Comparison of ENCODE assay signal across 1 cellular context in the genomic region with DNA sequence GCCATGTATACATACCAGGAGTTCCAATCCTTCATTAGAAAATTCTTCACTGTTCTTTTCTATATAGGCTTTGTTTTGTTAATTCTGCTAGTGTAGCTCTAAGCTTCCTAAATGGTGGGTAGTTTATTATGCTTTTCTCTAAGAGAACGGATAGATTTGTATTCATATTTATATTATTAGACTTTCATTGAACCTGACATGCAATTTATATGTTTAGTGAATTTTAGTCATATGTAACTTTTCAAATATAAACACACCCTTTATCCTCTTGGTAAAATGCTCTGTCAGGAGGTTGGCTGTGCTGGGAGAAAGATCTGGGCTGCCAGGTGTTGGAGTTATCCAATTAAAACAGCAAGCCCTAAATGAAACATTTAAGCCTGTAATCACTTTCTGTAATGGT.
TF ChIP-seq lines count a peak whose summit lies in the region.

No MANE protein-coding gene starts in this region.

TF ChIP-seq in H1, 55 proteins besides CTCF, POLR2A, EP300 and RAD21:
- TF ChIP-seq TAF7 (optimal IDR thresholded peaks at IDR 0.05; ENCODE audit: borderline replicate concordance, low read depth, low read length) (no peak), HDAC6 (IDR thresholded peaks at IDR 0.05; ENCODE audit: low read depth, low read length) (no peak), ZNF274 (IDR thresholded peaks at IDR 0.05; ENCODE audit: borderline replicate concordance, extremely low read depth, low read length) (no peak), POLR2AphosphoS5 (IDR thresholded peaks at IDR 0.05; ENCODE audit: low read depth, low read length) (no peak), GABPA (IDR thresholded peaks at IDR 0.05; ENCODE audit: borderline replicate concordance, insufficient read depth, low read length) (no peak), RFX5 (IDR thresholded peaks at IDR 0.05; ENCODE audit: borderline replicate concordance, low read depth, low read length) (no peak), KDM1A (IDR thresholded peaks at IDR 0.05; ENCODE audit: borderline replicate concordance, low read length) (no peak), CHD2 (IDR thresholded peaks at IDR 0.05; ENCODE audit: low read length) (no peak), SP2 (IDR thresholded peaks at IDR 0.05; ENCODE audit: low read length) (no peak), EGR1 (IDR thresholded peaks at IDR 0.05; ENCODE audit: borderline replicate concordance, low read depth, low read length) (no peak), CBX8 (IDR thresholded peaks at IDR 0.05; ENCODE audit: borderline replicate concordance, low read depth, low read length) (no peak), CBX5 (IDR thresholded peaks at IDR 0.05; ENCODE audit: low read depth, low read length) (no peak), TBP (IDR thresholded peaks at IDR 0.05; ENCODE audit: low read depth, low read length) (no peak), CHD1 (IDR thresholded peaks at IDR 0.05; ENCODE audit: low read depth, low read length) (no peak), RXRA (IDR thresholded peaks at IDR 0.05; ENCODE audit: insufficient read depth, low read depth, low read length) (no peak), NANOG (IDR thresholded peaks at IDR 0.05; ENCODE audit: insufficient read depth, low read depth, low read length, poor library complexity, severe bottlenecking) (no peak), SP4 (IDR thresholded peaks at IDR 0.05; ENCODE audit: low read length) (no peak), KDM4A (IDR thresholded peaks at IDR 0.05; ENCODE audit: low read depth, low read length, severe bottlenecking) (no peak)
- TF ChIP-seq, protein P1, sequence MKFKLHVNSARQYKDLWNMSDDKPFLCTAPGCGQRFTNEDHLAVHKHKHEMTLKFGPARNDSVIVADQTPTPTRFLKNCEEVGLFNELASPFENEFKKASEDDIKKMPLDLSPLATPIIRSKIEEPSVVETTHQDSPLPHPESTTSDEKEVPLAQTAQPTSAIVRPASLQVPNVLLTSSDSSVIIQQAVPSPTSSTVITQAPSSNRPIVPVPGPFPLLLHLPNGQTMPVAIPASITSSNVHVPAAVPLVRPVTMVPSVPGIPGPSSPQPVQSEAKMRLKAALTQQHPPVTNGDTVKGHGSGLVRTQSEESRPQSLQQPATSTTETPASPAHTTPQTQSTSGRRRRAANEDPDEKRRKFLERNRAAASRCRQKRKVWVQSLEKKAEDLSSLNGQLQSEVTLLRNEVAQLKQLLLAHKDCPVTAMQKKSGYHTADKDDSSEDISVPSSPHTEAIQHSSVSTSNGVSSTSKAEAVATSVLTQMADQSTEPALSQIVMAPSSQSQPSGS (IDR thresholded peaks at IDR 0.05; ENCODE audit: low read length) = no peak
- TF ChIP-seq, protein P2, sequence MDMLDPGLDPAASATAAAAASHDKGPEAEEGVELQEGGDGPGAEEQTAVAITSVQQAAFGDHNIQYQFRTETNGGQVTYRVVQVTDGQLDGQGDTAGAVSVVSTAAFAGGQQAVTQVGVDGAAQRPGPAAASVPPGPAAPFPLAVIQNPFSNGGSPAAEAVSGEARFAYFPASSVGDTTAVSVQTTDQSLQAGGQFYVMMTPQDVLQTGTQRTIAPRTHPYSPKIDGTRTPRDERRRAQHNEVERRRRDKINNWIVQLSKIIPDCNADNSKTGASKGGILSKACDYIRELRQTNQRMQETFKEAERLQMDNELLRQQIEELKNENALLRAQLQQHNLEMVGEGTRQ (IDR thresholded peaks at IDR 0.05; ENCODE audit: low read length) = no peak
